ENCODE assay signal across 17 cellular contexts in the genomic region with DNA sequence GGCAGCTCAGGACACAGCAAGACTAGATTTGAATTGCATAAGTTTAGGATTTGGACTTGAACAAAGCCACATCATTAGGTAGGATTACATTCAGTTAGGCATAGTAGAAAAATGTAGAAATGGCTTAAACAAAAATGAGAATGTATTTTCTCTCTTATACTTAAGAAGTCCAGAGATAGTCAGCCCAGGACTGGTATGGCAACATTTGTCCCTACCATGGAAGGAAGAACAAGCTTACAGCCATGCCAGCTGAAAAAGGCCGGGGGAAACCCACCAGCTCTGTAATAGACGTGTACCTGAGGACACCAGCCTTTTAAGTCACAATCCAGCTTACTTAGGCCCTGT. TPM values are rescaled to one million over a fixed set of nuclear protein-coding genes. Genes with fewer than 3 reads are reported as not detected.
A peak's percentile ranks its signal among the peaks of the same experiment; 100 is the strongest.
DNase-seq lines count a peak whose midpoint lies in the region; ATAC-seq, FAIRE-seq and TF ChIP-seq lines count a peak whose summit lies in the region.
"Had no signal": no experiment of that assay in that cellular context is flagged by ENCODE, and none has a peak within 500 bp of the region (broad histone marks: within the 10 kb centered on the region; RNA-seq: fewer than 3 reads in every experiment).

No MANE protein-coding gene starts in this region.

- TF ChIP-seq EP300 in GM12878 (IDR thresholded peaks at IDR 0.05; ENCODE audit: borderline replicate concordance in 1 of 2, control insufficient read depth in 1 of 2, low read depth in 2 of 2, low read length in 2 of 2) (no peak), HepG2 (IDR thresholded peaks at IDR 0.05; ENCODE audit: low read depth in 2 of 2, low read length in 2 of 2) (no peak), HepG2 (CRISPR knock-in tag; IDR thresholded peaks at IDR 0.05; ENCODE audit: borderline replicate concordance) (no peak)

- in situ Hi-C loops in GM12878 (cut with MboI) (no loop called here), HepG2 (cut with HindIII; ENCODE audit: extremely low pct_ligation_motif_present, low pct_unique_long_range_greater_than_20kb) (no loop called here)

- POLR2A ChIA-PET in HEK293 (lab: Yijun Ruan, JAX) (interaction anchor here (1.2 kb wide), 1 partner anchor 60 kb away, joined by 3 read pairs; no protein-coding TSS in a partner anchor), GM12878 (lab: Charles Lee) (interaction anchor here (1.0 kb wide), 1 partner anchor 13 kb away, joined by 3 read pairs; no protein-coding TSS in a partner anchor), HepG2 (lab: Yijun Ruan, JAX) (interaction anchor here (0.8 to 8.7 kb wide), 27 partner anchors 8 to 255 kb away, joined by 3 to 114 read pairs (median 5); a partner anchor contains a TSS)

- SMC1A ChIA-PET in GM12878 (lab: Charles Lee; ENCODE audit: uncharacterized antibody, unreplicated experiment) = interaction anchor here (0.7 to 1.9 kb wide), 7 partner anchors 9 to 370 kb away, joined by 3 to 6 read pairs (median 3); no protein-coding TSS in a partner anchor

- no peak for TF ChIP-seq POLR2A in GM12878 (IDR thresholded peaks at IDR 0.05; ENCODE audit: low read depth, low read length)
- no peak for TF ChIP-seq POLR2A in HepG2 (IDR thresholded peaks at IDR 0.05; ENCODE audit: insufficient read depth in 1 of 2, low read depth in 2 of 2, low read length in 2 of 2)
- TF ChIP-seq POLR2A in spleen (IDR thresholded peaks at IDR 0.05) = no peak

- H3K27ac ChIP-seq in HEK293 (ENCODE audit: extremely low read depth, low read depth, low read length) (peak overlapping the region; percentile 28; the same call in 1 of the 2 replicates), GM12878 (ENCODE audit: control insufficient read depth, insufficient read depth) (no peak overlapping the region), HepG2 (ENCODE audit: extremely low read length, insufficient read depth, low read length) (peak overlapping the region; percentile 97), spleen (peak overlapping the region in 7 of 8 donors; percentile 33 to 90 (median 71))

- no peak for ATAC-seq in GM12878
- peak; percentile 5 for ATAC-seq in HepG2
- no peak for ATAC-seq in HG02938 (IDR thresholded peaks at IDR 0.05; ENCODE audit: unreplicated experiment)
- ATAC-seq: CD8-positive, alpha-beta T cell had no signal

- FAIRE-seq in GM12878 (lab: Jason Lieb, UNC) = no peak
- no peak for FAIRE-seq in HepG2 (lab: Jason Lieb, UNC)

- no peak for TF ChIP-seq RAD21 in GM12878 (IDR thresholded peaks at IDR 0.05; ENCODE audit: insufficient read depth, low read depth, low read length)
- TF ChIP-seq RAD21 in HepG2 (CRISPR knock-in tag; IDR thresholded peaks at IDR 0.05) = no peak

- H3K27me3 ChIP-seq in GM12878 (replicated peaks in 1 of 2; ENCODE audit: control insufficient read depth in 2 of 2, insufficient read depth in 2 of 2, low read length in 1 of 2) (no peaks in the 10 kb centered on the region), HepG2 (ENCODE audit: control insufficient read depth in 1 of 2, insufficient read depth in 2 of 2, low read length in 2 of 2) (no peaks in the 10 kb centered on the region), spleen (replicated peaks in 1 of 7) (no peaks in the 10 kb centered on the region)

- peak overlapping the region; percentile 56; the same call in 1 of the 2 replicates for H2AFZ ChIP-seq in GM12878 (ENCODE audit: control insufficient read depth, low read depth, low read length)
- H2AFZ ChIP-seq in HepG2 (ENCODE audit: low read length) = no peak overlapping the region

- no peak overlapping the region for H3K4me3 ChIP-seq in HEK293 (ENCODE audit: low read depth, low read length)
- no peak overlapping the region for H3K4me3 ChIP-seq in GM12878
- H3K4me3 ChIP-seq in HepG2 (replicated peaks in 1 of 3; ENCODE audit: insufficient read depth in 1 of 3, low read depth in 2 of 3, low read length in 3 of 3) = peak overlapping the region in 1 of 3 experiments; percentile 56; a peak in 2 of 6 replicates
- peak overlapping the region in 1 of 8 donors; percentile 15 for H3K4me3 ChIP-seq in spleen
- H3K4me3 ChIP-seq: HAP-1 had no signal

- BruUV-seq in GM12878 (replicated peaks; lab: Mats Ljungman, UMichigan) (no TSS peak), HepG2 (replicated peaks; lab: Mats Ljungman, UMichigan) (TSS peak; percentile 89)

- DNase-seq in GM12878 (ENCODE audit: low read depth, low spot score) (no peak), HepG2 (ENCODE audit: low spot score) (no peak), spleen (no peak), cerebellar cortex (ENCODE audit: low spot score) (no peak), SKM-1 (lab: John Stamatoyannopoulos, UW; ENCODE audit: unreplicated experiment) (no peak), OCI-M1 (lab: John Stamatoyannopoulos, UW) (no peak)
- DNase-seq: activated gamma-delta T cell treated with Interleukin-2 at 50 U/mL for 16 hours; CD8-positive, alpha-beta T cell; mesendoderm; NCI-H1048 had no signal

- H3K36me3 ChIP-seq in HEK293 (ENCODE audit: control insufficient read depth in 2 of 2, insufficient read depth in 1 of 2, low read length in 2 of 2) (no peaks in the 10 kb centered on the region), GM12878 (ENCODE audit: control insufficient read depth in 2 of 2, insufficient read depth in 2 of 2, low read length in 1 of 2) (no peaks in the 10 kb centered on the region), HepG2 (replicated peaks in 1 of 2; ENCODE audit: control insufficient read depth in 1 of 2, insufficient read depth in 2 of 2, low read length in 2 of 2) (no peaks in the 10 kb centered on the region), spleen (no peaks in the 10 kb centered on the region)
- H3K36me3 ChIP-seq: HAP-1 had no signal

- H4K20me1 ChIP-seq in GM12878 (ENCODE audit: control insufficient read depth, insufficient read depth) (no peaks in the 10 kb centered on the region), HepG2 (ENCODE audit: insufficient read depth, low read length) (no peaks in the 10 kb centered on the region)

- intact Hi-C loops in GM12878 (cut with micrococcal nuclease; ENCODE audit: unreplicated experiment) = no loop called here
- intact Hi-C loops in HepG2 (cut with micrococcal nuclease; ENCODE audit: unreplicated experiment) = loop anchor here (2.0 kb wide), 1 partner anchor 32 kb away; no protein-coding TSS in a partner anchor
- intact Hi-C loops in spleen (cut with DNase I; ENCODE audit: low total_unique reads) = no loop called here

- H3K9me3 ChIP-seq in HEK293 (ENCODE audit: control insufficient read depth, insufficient read depth, low read depth, low read length) (no peaks in the 10 kb centered on the region), GM12878 (replicated peaks; ENCODE audit: control insufficient read depth, insufficient read depth, low read length) (no peaks in the 10 kb centered on the region), HepG2 (ENCODE audit: low read length) (no peaks in the 10 kb centered on the region), spleen (no peaks in the 10 kb centered on the region)
- H3K9me3 ChIP-seq: HAP-1 had no signal

- peaks cover 8% of the 10 kb centered on the region for H3K4me1 ChIP-seq in HEK293 (ENCODE audit: control insufficient read depth, insufficient read depth, low read length)
- peaks cover 8% of the 10 kb centered on the region for H3K4me1 ChIP-seq in GM12878 (ENCODE audit: control insufficient read depth, insufficient read depth, low read length)
- peaks cover 99% of the 10 kb centered on the region for H3K4me1 ChIP-seq in HepG2 (ENCODE audit: insufficient read depth, low read length)
- peaks cover 1 to 44% (median 12%) of the 10 kb centered on the region in 6 donors for H3K4me1 ChIP-seq in spleen

- 100% methylated on average over 2 of the region's 2 CpGs for WGBS in GM12878 (ENCODE audit: insufficient coverage, insufficient replicate concordance, low lambda C conversion rate, missing lambda C conversion rate)
- 5% methylated on average over 2 of the region's 2 CpGs for WGBS in HepG2 (ENCODE audit: low lambda C conversion rate)
- WGBS in spleen, 5 donors = 69 to 87% (median 71%) methylated on average over 2 of the region's 2 CpGs

- H3K4me2 ChIP-seq in GM12878 (ENCODE audit: control insufficient read depth, insufficient read depth) (no peak overlapping the region), HepG2 (ENCODE audit: low read depth, low read length) (peak overlapping the region; percentile 81)

- CTCF ChIA-PET in HEK293 (lab: Yijun Ruan, JAX) = interaction anchor here (0.7 to 1.1 kb wide), 5 partner anchors 8 to 317 kb away, joined by 3 to 5 read pairs (median 4); no protein-coding TSS in a partner anchor
- CTCF ChIA-PET in GM12878 (lab: Yijun Ruan, JAX) = interaction anchor here (1.1 to 1.6 kb wide), 4 partner anchors 9 to 240 kb away, joined by 3 to 7 read pairs (median 4); a partner anchor contains a TSS
- CTCF ChIA-PET in HepG2 (lab: Yijun Ruan, JAX; ENCODE audit: low intra/inter-chr PET ratio, low total read pairs) = no interaction called here

- H3K79me2 ChIP-seq in GM12878 (ENCODE audit: control insufficient read depth, insufficient read depth, low read length) (no peaks in the 10 kb centered on the region), HepG2 (ENCODE audit: insufficient read depth, low read length) (no peaks in the 10 kb centered on the region)

- RAD21 ChIA-PET in GM12878 (lab: Charles Lee; ENCODE audit: unreplicated experiment) = interaction anchor here (0.7 to 2.0 kb wide), 3 partner anchors 18 to 241 kb away, joined by 3 to 6 read pairs (median 4); a partner anchor contains a TSS

- no peak for TF ChIP-seq CTCF in HEK293 (tag by site-specific recombination; IDR thresholded peaks at IDR 0.05)
- TF ChIP-seq CTCF in GM12878 (IDR thresholded peaks at IDR 0.05 in 2 of 3, conservative IDR thresholded peaks at IDR 0.05 in 1 of 3; ENCODE audit: control insufficient read depth in 2 of 3, extremely low read depth in 1 of 3, insufficient read depth in 1 of 3, low read depth in 3 of 3, low read length in 3 of 3) = no peak
- TF ChIP-seq CTCF in HepG2 (CRISPR knock-in tag; IDR thresholded peaks at IDR 0.05) = no peak
- no peak for TF ChIP-seq CTCF in spleen (IDR thresholded peaks at IDR 0.05 in 8 of 11, conservative IDR thresholded peaks at IDR 0.05 in 3 of 11)

- H3K9ac ChIP-seq in GM12878 (ENCODE audit: control insufficient read depth, insufficient read depth, low read length) (no peak overlapping the region), HepG2 (ENCODE audit: insufficient read depth, low read depth, low read length) (peak overlapping the region; percentile 64)

RNA-seq across cellular contexts. Expression of a gene that starts 11.2 kb away (rescaled TPM):
- not detected in 2 replicates for total RNA-seq in GM12878 (2013; cell fraction: nucleolus; rRNA removed)
- not detected in 2 replicates for total RNA-seq in GM12878 (2014; rRNA removed)
- total RNA-seq in GM12878 (2014; rRNA removed; fragmentation: Illumina TruSeq; extraction: Trizol) = not detected in 2 replicates
- not detected in 2 replicates for total RNA-seq in GM12878 (2021)
- not detected for polyA plus RNA-seq in GM12878 (2011; ENCODE audit: low read depth)
- polyA plus RNA-seq in GM12878 (2011; rRNA removed) = 0.10 TPM in 1 of 2 replicates, not detected in the other
- polyA plus RNA-seq in GM12878 (2011; cell fraction: cytosol; rRNA removed) = not detected in 2 replicates
- polyA plus RNA-seq in GM12878 (2011; cell fraction: nucleus; rRNA removed) = not detected in 2 replicates
- not detected in 2 replicates for polyA plus RNA-seq in GM12878 (2012)
- polyA plus RNA-seq in GM12878 (2014; fragmentation: Illumina TruSeq; extraction: Trizol) = not detected in 2 replicates
- polyA plus RNA-seq in GM12878 (2014; fragmentation: Nextera tagmentation; extraction: Ambion mirVana) = not detected
- polyA plus RNA-seq in GM12878 (2014; rRNA removed) = not detected in 2 replicates
- polyA plus RNA-seq in GM12878 (2016; fragmentation: Nextera tagmentation; extraction: Ambion mirVana) = not detected
- polyA minus RNA-seq in GM12878 (2011; rRNA and poly(A)+ RNA removed) = not detected in 2 replicates
- polyA minus RNA-seq in GM12878 (2011; cell fraction: cytosol; rRNA and poly(A)+ RNA removed) = not detected in 2 replicates
- polyA minus RNA-seq in GM12878 (2011; cell fraction: nucleus; rRNA and poly(A)+ RNA removed) = not detected in 2 replicates
- total RNA-seq in HepG2 (2016; rRNA removed; fragmentation: Illumina TruSeq; extraction: Trizol) = not detected in 2 replicates
- not detected in 2 replicates for total RNA-seq in HepG2 (2016; cell fraction: cytosol; rRNA removed; fragmentation: Illumina TruSeq; extraction: Trizol; ENCODE audit: low read depth)
- total RNA-seq in HepG2 (2016; cell fraction: insoluble cytoplasmic fraction; rRNA removed; fragmentation: Illumina TruSeq; extraction: Trizol) = not detected in 2 replicates
- not detected in 2 replicates for total RNA-seq in HepG2 (2016; cell fraction: membrane; rRNA removed; fragmentation: Illumina TruSeq; extraction: Trizol)
- not detected in 2 replicates for total RNA-seq in HepG2 (2016; cell fraction: nucleus; rRNA removed; fragmentation: Illumina TruSeq; extraction: Trizol)
- polyA plus RNA-seq in HepG2 (2011; rRNA removed) = not detected in 2 replicates
- polyA plus RNA-seq in HepG2 (2011; cell fraction: cytosol; rRNA removed) = 0.06 TPM in 1 of 2 replicates, not detected in the other
- polyA plus RNA-seq in HepG2 (2011; cell fraction: nucleus; rRNA removed) = not detected in 2 replicates
- not detected in 2 replicates for polyA plus RNA-seq in HepG2 (2012)
- not detected in 2 replicates for polyA plus RNA-seq in HepG2 (2016; cell fraction: cytosol; fragmentation: Illumina TruSeq; extraction: Trizol; ENCODE audit: low read depth)
- polyA plus RNA-seq in HepG2 (2016; cell fraction: insoluble cytoplasmic fraction; fragmentation: Illumina TruSeq; extraction: Trizol; ENCODE audit: low read depth) = not detected in 2 replicates
- polyA plus RNA-seq in HepG2 (2016; cell fraction: membrane; fragmentation: Illumina TruSeq; extraction: Trizol; ENCODE audit: low read depth) = not detected in 2 replicates
- polyA plus RNA-seq in HepG2 (2016; cell fraction: nucleus; fragmentation: Illumina TruSeq; extraction: Trizol; ENCODE audit: insufficient read depth, low read depth) = not detected in 2 replicates
- polyA minus RNA-seq in HepG2 (2011; rRNA and poly(A)+ RNA removed; ENCODE audit: low replicate concordance) = not detected in 2 replicates
- not detected in 2 replicates for polyA minus RNA-seq in HepG2 (2011; cell fraction: cytosol; rRNA and poly(A)+ RNA removed)
- polyA minus RNA-seq in HepG2 (2011; cell fraction: nucleus; rRNA and poly(A)+ RNA removed) = not detected in 2 replicates
- total RNA-seq in spleen = not detected
- polyA plus RNA-seq in spleen = not detected
- total RNA-seq: activated CD8-positive, alpha-beta memory T cell treated with anti-CD3 and anti-CD28 coated beads for 36 hours; CD8-positive, alpha-beta T cell; epithelial cell of proximal tubule; pulmonary artery endothelial cell; RPMI7951 had no signal

RNA-seq across cellular contexts. Expression of a gene that starts 33.7 kb away (rescaled TPM):
- total RNA-seq in GM12878 (2013; cell fraction: nucleolus; rRNA removed) = 77.8 and 80.6 TPM in 2 replicates
- 19.2 and 41.1 TPM in 2 replicates for total RNA-seq in GM12878 (2014; rRNA removed)
- 19.9 and 20.0 TPM in 2 replicates for total RNA-seq in GM12878 (2014; rRNA removed; fragmentation: Illumina TruSeq; extraction: Trizol)
- 23.5 and 24.2 TPM in 2 replicates for total RNA-seq in GM12878 (2021)
- 3.7 TPM for polyA plus RNA-seq in GM12878 (2011; ENCODE audit: low read depth)
- polyA plus RNA-seq in GM12878 (2011; rRNA removed) = 16.6 and 22.8 TPM in 2 replicates
- polyA plus RNA-seq in GM12878 (2011; cell fraction: cytosol; rRNA removed) = 8.8 and 10.1 TPM in 2 replicates
- polyA plus RNA-seq in GM12878 (2011; cell fraction: nucleus; rRNA removed) = 8.6 and 13.4 TPM in 2 replicates
- 6.4 TPM in 2 replicates for polyA plus RNA-seq in GM12878 (2012)
- polyA plus RNA-seq in GM12878 (2014; fragmentation: Illumina TruSeq; extraction: Trizol) = 15.4 and 16.7 TPM in 2 replicates
- 1 to 10 TPM; 3.5 to 4.5 TPM for polyA plus RNA-seq in GM12878 (2014; fragmentation: Nextera tagmentation; extraction: Ambion mirVana)
- 7.5 and 7.9 TPM in 2 replicates for polyA plus RNA-seq in GM12878 (2014; rRNA removed)
- 10 to 100 TPM; 14.8 to 16.1 TPM for polyA plus RNA-seq in GM12878 (2016; fragmentation: Nextera tagmentation; extraction: Ambion mirVana)
- polyA minus RNA-seq in GM12878 (2011; rRNA and poly(A)+ RNA removed) = 45.0 and 79.9 TPM in 2 replicates
- 27.8 and 38.1 TPM in 2 replicates for polyA minus RNA-seq in GM12878 (2011; cell fraction: cytosol; rRNA and poly(A)+ RNA removed)
- 19.6 and 21.5 TPM in 2 replicates for polyA minus RNA-seq in GM12878 (2011; cell fraction: nucleus; rRNA and poly(A)+ RNA removed)
- 54.3 and 72.3 TPM in 2 replicates for total RNA-seq in HepG2 (2016; rRNA removed; fragmentation: Illumina TruSeq; extraction: Trizol)
- total RNA-seq in HepG2 (2016; cell fraction: cytosol; rRNA removed; fragmentation: Illumina TruSeq; extraction: Trizol; ENCODE audit: low read depth) = 4.9 and 6.4 TPM in 2 replicates
- total RNA-seq in HepG2 (2016; cell fraction: insoluble cytoplasmic fraction; rRNA removed; fragmentation: Illumina TruSeq; extraction: Trizol) = 47.8 and 69.6 TPM in 2 replicates
- 8.6 and 11.7 TPM in 2 replicates for total RNA-seq in HepG2 (2016; cell fraction: membrane; rRNA removed; fragmentation: Illumina TruSeq; extraction: Trizol)
- total RNA-seq in HepG2 (2016; cell fraction: nucleus; rRNA removed; fragmentation: Illumina TruSeq; extraction: Trizol) = 89.9 and 106 TPM in 2 replicates
- polyA plus RNA-seq in HepG2 (2011; rRNA removed) = 43.2 and 46.1 TPM in 2 replicates
- 19.6 and 35.4 TPM in 2 replicates for polyA plus RNA-seq in HepG2 (2011; cell fraction: cytosol; rRNA removed)
- 15.6 and 17.4 TPM in 2 replicates for polyA plus RNA-seq in HepG2 (2011; cell fraction: nucleus; rRNA removed)
- 71.5 and 80.7 TPM in 2 replicates for polyA plus RNA-seq in HepG2 (2012)
- 1.1 and 1.5 TPM in 2 replicates for polyA plus RNA-seq in HepG2 (2016; cell fraction: cytosol; fragmentation: Illumina TruSeq; extraction: Trizol; ENCODE audit: low read depth)
- 17.2 and 18.1 TPM in 2 replicates for polyA plus RNA-seq in HepG2 (2016; cell fraction: insoluble cytoplasmic fraction; fragmentation: Illumina TruSeq; extraction: Trizol; ENCODE audit: low read depth)
- 2.5 and 3.0 TPM in 2 replicates for polyA plus RNA-seq in HepG2 (2016; cell fraction: membrane; fragmentation: Illumina TruSeq; extraction: Trizol; ENCODE audit: low read depth)
- 36.8 and 40.4 TPM in 2 replicates for polyA plus RNA-seq in HepG2 (2016; cell fraction: nucleus; fragmentation: Illumina TruSeq; extraction: Trizol; ENCODE audit: insufficient read depth, low read depth)
- polyA minus RNA-seq in HepG2 (2011; rRNA and poly(A)+ RNA removed; ENCODE audit: low replicate concordance) = 43.4 and 65.4 TPM in 2 replicates
- 152 and 251 TPM in 2 replicates for polyA minus RNA-seq in HepG2 (2011; cell fraction: cytosol; rRNA and poly(A)+ RNA removed)
- 101 and 151 TPM in 2 replicates for polyA minus RNA-seq in HepG2 (2011; cell fraction: nucleus; rRNA and poly(A)+ RNA removed)
- 10 to 100 TPM; 33.9 to 83.8 (median 42.0) TPM for total RNA-seq in spleen
- polyA plus RNA-seq in spleen = 1 to 10 TPM; 1.6 to 3.8 (median 3.0) TPM

RNA-seq across cellular contexts. Expression of a gene that starts 53.3 kb away (rescaled TPM):
- 76.3 and 85.3 TPM in 2 replicates for total RNA-seq in GM12878 (2013; cell fraction: nucleolus; rRNA removed)
- 37.2 and 42.8 TPM in 2 replicates for total RNA-seq in GM12878 (2014; rRNA removed)
- 58.8 and 59.7 TPM in 2 replicates for total RNA-seq in GM12878 (2014; rRNA removed; fragmentation: Illumina TruSeq; extraction: Trizol)
- total RNA-seq in GM12878 (2021) = 63.9 and 64.5 TPM in 2 replicates
- polyA plus RNA-seq in GM12878 (2011; ENCODE audit: low read depth) = 27.2 TPM
- polyA plus RNA-seq in GM12878 (2011; rRNA removed) = 29.8 and 31.0 TPM in 2 replicates
- 19.9 and 20.1 TPM in 2 replicates for polyA plus RNA-seq in GM12878 (2011; cell fraction: cytosol; rRNA removed)
- polyA plus RNA-seq in GM12878 (2011; cell fraction: nucleus; rRNA removed) = 33.2 and 44.3 TPM in 2 replicates
- 30.3 and 36.3 TPM in 2 replicates for polyA plus RNA-seq in GM12878 (2012)
- 59.9 and 66.1 TPM in 2 replicates for polyA plus RNA-seq in GM12878 (2014; fragmentation: Illumina TruSeq; extraction: Trizol)
- polyA plus RNA-seq in GM12878 (2014; fragmentation: Nextera tagmentation; extraction: Ambion mirVana) = 10 to 100 TPM; 16.1 to 34.2 TPM
- polyA plus RNA-seq in GM12878 (2014; rRNA removed) = 42.7 and 49.2 TPM in 2 replicates
- 10 to 100 TPM; 63.3 to 63.4 TPM for polyA plus RNA-seq in GM12878 (2016; fragmentation: Nextera tagmentation; extraction: Ambion mirVana)
- 29.3 and 36.0 TPM in 2 replicates for polyA minus RNA-seq in GM12878 (2011; rRNA and poly(A)+ RNA removed)
- polyA minus RNA-seq in GM12878 (2011; cell fraction: cytosol; rRNA and poly(A)+ RNA removed) = 9.9 and 13.5 TPM in 2 replicates
- polyA minus RNA-seq in GM12878 (2011; cell fraction: nucleus; rRNA and poly(A)+ RNA removed) = 27.3 and 63.5 TPM in 2 replicates
- total RNA-seq in HepG2 (2016; rRNA removed; fragmentation: Illumina TruSeq; extraction: Trizol) = 41.0 and 61.9 TPM in 2 replicates
- 11.6 and 15.2 TPM in 2 replicates for total RNA-seq in HepG2 (2016; cell fraction: cytosol; rRNA removed; fragmentation: Illumina TruSeq; extraction: Trizol; ENCODE audit: low read depth)
- total RNA-seq in HepG2 (2016; cell fraction: insoluble cytoplasmic fraction; rRNA removed; fragmentation: Illumina TruSeq; extraction: Trizol) = 41.0 and 58.6 TPM in 2 replicates
- total RNA-seq in HepG2 (2016; cell fraction: membrane; rRNA removed; fragmentation: Illumina TruSeq; extraction: Trizol) = 27.0 and 32.2 TPM in 2 replicates
- 37.1 and 40.0 TPM in 2 replicates for total RNA-seq in HepG2 (2016; cell fraction: nucleus; rRNA removed; fragmentation: Illumina TruSeq; extraction: Trizol)
- 11.1 and 12.1 TPM in 2 replicates for polyA plus RNA-seq in HepG2 (2011; rRNA removed)
- 7.4 and 13.0 TPM in 2 replicates for polyA plus RNA-seq in HepG2 (2011; cell fraction: cytosol; rRNA removed)
- polyA plus RNA-seq in HepG2 (2011; cell fraction: nucleus; rRNA removed) = 8.6 and 15.4 TPM in 2 replicates
- polyA plus RNA-seq in HepG2 (2012) = 39.0 and 45.5 TPM in 2 replicates
- 11.6 and 12.0 TPM in 2 replicates for polyA plus RNA-seq in HepG2 (2016; cell fraction: cytosol; fragmentation: Illumina TruSeq; extraction: Trizol; ENCODE audit: low read depth)
- polyA plus RNA-seq in HepG2 (2016; cell fraction: insoluble cytoplasmic fraction; fragmentation: Illumina TruSeq; extraction: Trizol; ENCODE audit: low read depth) = 67.2 and 75.3 TPM in 2 replicates
- 24.9 and 27.5 TPM in 2 replicates for polyA plus RNA-seq in HepG2 (2016; cell fraction: membrane; fragmentation: Illumina TruSeq; extraction: Trizol; ENCODE audit: low read depth)
- 42.4 and 44.9 TPM in 2 replicates for polyA plus RNA-seq in HepG2 (2016; cell fraction: nucleus; fragmentation: Illumina TruSeq; extraction: Trizol; ENCODE audit: insufficient read depth, low read depth)
- 12.9 and 13.5 TPM in 2 replicates for polyA minus RNA-seq in HepG2 (2011; rRNA and poly(A)+ RNA removed; ENCODE audit: low replicate concordance)
- polyA minus RNA-seq in HepG2 (2011; cell fraction: cytosol; rRNA and poly(A)+ RNA removed) = 11.8 and 13.3 TPM in 2 replicates
- 25.8 and 30.0 TPM in 2 replicates for polyA minus RNA-seq in HepG2 (2011; cell fraction: nucleus; rRNA and poly(A)+ RNA removed)
- total RNA-seq in spleen = 10 to 100 TPM; 26.2 to 35.5 (median 30.5) TPM
- 10 to 100 TPM; 15.6 to 18.2 (median 16.1) TPM for polyA plus RNA-seq in spleen
